ENCODE assay signal across 8 cellular contexts in the genomic region with DNA sequence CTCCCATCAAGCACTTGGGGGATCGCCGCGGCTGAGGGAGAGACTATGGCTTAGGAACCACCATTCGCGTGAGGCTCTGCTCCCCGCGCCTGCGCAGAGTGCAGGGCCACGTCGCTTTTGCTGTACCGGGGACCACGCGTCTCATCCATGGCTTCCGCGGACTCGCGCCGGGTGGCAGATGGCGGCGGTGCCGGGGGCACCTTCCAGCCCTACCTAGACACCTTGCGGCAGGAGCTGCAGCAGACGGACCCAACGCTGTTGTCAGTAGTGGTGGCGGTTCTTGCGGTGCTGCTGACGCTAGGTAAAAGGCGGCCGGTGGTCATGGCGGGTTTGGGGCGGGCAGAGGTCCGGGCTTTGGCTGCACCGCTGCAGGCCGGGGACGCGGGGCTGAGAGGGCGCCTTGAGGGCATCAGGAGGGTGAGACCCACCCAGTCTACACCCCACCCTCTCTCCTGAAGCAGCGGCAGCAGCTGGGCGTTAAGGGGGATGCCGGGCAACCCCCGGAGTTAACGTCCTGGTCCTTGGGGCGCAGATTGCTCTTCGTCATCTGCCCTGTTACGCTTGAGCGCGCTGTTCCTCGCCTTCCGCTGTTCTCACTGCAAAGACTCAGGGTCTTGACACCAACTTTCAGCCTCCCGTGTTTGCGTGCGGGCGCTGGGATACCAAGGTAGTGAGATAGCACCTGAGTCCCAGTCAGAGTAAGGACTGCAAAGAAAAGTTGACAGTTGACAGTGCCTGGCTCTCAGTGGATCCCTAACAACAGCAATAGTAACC. TPM values are rescaled to one million over a fixed set of nuclear protein-coding genes. Genes with fewer than 3 reads are reported as not detected.
DNase-seq lines count a peak whose midpoint lies in the region; ATAC-seq and TF ChIP-seq lines count a peak whose summit lies in the region.

Gene SRPRB (plus strand): TSS at position 114 of the 774 bp plus-strand sequence. CDS start 34 bp downstream, at position 148.

- H3K4me1 ChIP-seq in fibroblast of lung (ENCODE audit: control insufficient read depth, extremely low read depth, insufficient read depth, low read length) = no peaks in the 10 kb centered on the region
- peaks cover 7 to 8% of the 10 kb centered on the region in 2 donors for H3K4me1 ChIP-seq in naive thymus-derived CD4-positive, alpha-beta T cell (ENCODE audit: control insufficient read depth in 2 of 2, insufficient read depth in 2 of 2, low read length in 2 of 2)

- no peak for TF ChIP-seq CTCF in fibroblast of lung (conservative IDR thresholded peaks at IDR 0.05 in 1 of 2, IDR thresholded peaks at IDR 0.05 in 1 of 2; ENCODE audit: low read depth in 1 of 2, low read length in 2 of 2)

- POLR2A ChIA-PET in naive thymus-derived CD4-positive, alpha-beta T cell (lab: Charles Lee) = interaction anchor here (0.7 kb wide), 1 partner anchor 123 kb away, joined by 3 read pairs; no protein-coding TSS in a partner anchor

- H2AFZ ChIP-seq in fibroblast of lung (ENCODE audit: low read length) = peak within 1 kb of the TSS; percentile 99

- DNase-seq in EH (ENCODE audit: low read depth) = peak; percentile 94
- DNase-seq in GOT3 (lab: John Stamatoyannopoulos, UW) = peak; percentile 79
- DNase-seq in LHCN-M2 (ENCODE audit: low read depth) = peak; percentile 89
- peak; percentile 92 for DNase-seq in RPMI7951 (ENCODE audit: low read depth)
- DNase-seq in activated T-helper 1 cell treated with anti-CD3 and anti-CD28 coated beads, Interleukin-12 subunit alpha, Interleukin-12 subunit beta, Interleukin-2, Interleukin-4 antibody, amounts not matched to agents 30 ng/mL and 10 ng/mL and 1 ng/mL, durations not matched to agents 14 hours and 24 hours and 36 hours (ENCODE audit: low spot score) = peak; percentile 95
- peak; percentile 89 to 92 for DNase-seq in fibroblast of lung (ENCODE audit: low read depth in 2 of 2)
- peak; percentile 91 to 96 (median 94) for DNase-seq in naive thymus-derived CD4-positive, alpha-beta T cell

- H3K27me3 ChIP-seq in fibroblast of lung (ENCODE audit: control insufficient read depth, insufficient read depth, low read length) = peaks cover 4% of the 10 kb centered on the region
- H3K27me3 ChIP-seq in naive thymus-derived CD4-positive, alpha-beta T cell (ENCODE audit: control insufficient read depth in 2 of 2, insufficient read depth in 2 of 2, low read length in 2 of 2) = no peaks in the 10 kb centered on the region

- H3K9me3 Mint-ChIP-seq in activated T-helper 1 cell treated with anti-CD3 and anti-CD28 coated beads, Interleukin-12 subunit alpha, Interleukin-12 subunit beta, Interleukin-2, Interleukin-4 antibody, amounts not matched to agents 30 ng/mL and 10 ng/mL and 1 ng/mL, durations not matched to agents 14 hours and 24 hours and 36 hours = no peaks in the 10 kb centered on the region
- no peaks in the 10 kb centered on the region for H3K9me3 Mint-ChIP-seq in naive thymus-derived CD4-positive, alpha-beta T cell
- H3K9me3 Mint-ChIP-seq in stimulated activated memory B cell treated with anti-CD40 and anti-IgM and Interleukin-4, amounts not matched to agents 10 μg/mL and 1 μg/mL and 100 μg/mL, for 72 hours = no peaks in the 10 kb centered on the region

- ATAC-seq in naive thymus-derived CD4-positive, alpha-beta T cell = peak; percentile 98
- peak; percentile 100 for ATAC-seq in stimulated activated memory B cell treated with anti-CD40 and anti-IgM and Interleukin-4, amounts not matched to agents 10 μg/mL and 1 μg/mL and 100 μg/mL, for 72 hours

- H3K4me3 Mint-ChIP-seq in activated T-helper 1 cell treated with anti-CD3 and anti-CD28 coated beads, Interleukin-12 subunit alpha, Interleukin-12 subunit beta, Interleukin-2, Interleukin-4 antibody, amounts not matched to agents 30 ng/mL and 10 ng/mL and 1 ng/mL, durations not matched to agents 14 hours and 24 hours and 36 hours = peak within 1 kb of the TSS; percentile 99
- peak within 1 kb of the TSS; percentile 90 to 99 (median 98) for H3K4me3 Mint-ChIP-seq in naive thymus-derived CD4-positive, alpha-beta T cell
- H3K4me3 Mint-ChIP-seq in stimulated activated memory B cell treated with anti-CD40 and anti-IgM and Interleukin-4, amounts not matched to agents 10 μg/mL and 1 μg/mL and 100 μg/mL, for 72 hours = peak within 1 kb of the TSS; percentile 99

- CTCF ChIA-PET in naive thymus-derived CD4-positive, alpha-beta T cell (lab: Charles Lee) = no interaction called here

- H3K27ac ChIP-seq in fibroblast of lung (ENCODE audit: insufficient read depth, low read length) = peak within 1 kb of the TSS; percentile 84
- peak within 1 kb of the TSS; percentile 81 for H3K27ac ChIP-seq in naive thymus-derived CD4-positive, alpha-beta T cell (ENCODE audit: low read depth, low read length)

- peaks cover 28% of the 10 kb centered on the region for H3K36me3 Mint-ChIP-seq in activated T-helper 1 cell treated with anti-CD3 and anti-CD28 coated beads, Interleukin-12 subunit alpha, Interleukin-12 subunit beta, Interleukin-2, Interleukin-4 antibody, amounts not matched to agents 30 ng/mL and 10 ng/mL and 1 ng/mL, durations not matched to agents 14 hours and 24 hours and 36 hours (ENCODE audit: low read depth)
- H3K36me3 Mint-ChIP-seq in naive thymus-derived CD4-positive, alpha-beta T cell = peaks cover 0 to 22% (median 12%) of the 10 kb centered on the region in 5 donors
- H3K36me3 Mint-ChIP-seq in stimulated activated memory B cell treated with anti-CD40 and anti-IgM and Interleukin-4, amounts not matched to agents 10 μg/mL and 1 μg/mL and 100 μg/mL, for 72 hours = peaks cover 17% of the 10 kb centered on the region

- peak within 1 kb of the TSS; percentile 61 to 98 (median 92) for H3K4me3 ChIP-seq in fibroblast of lung (replicated peaks in 1 of 4; ENCODE audit: control extremely low read depth in 1 of 4, insufficient read depth in 1 of 4, low read depth in 3 of 4, low read length in 4 of 4)
- peak within 1 kb of the TSS; percentile 76 for H3K4me3 ChIP-seq in naive thymus-derived CD4-positive, alpha-beta T cell (ENCODE audit: low read length)

- no peaks in the 10 kb centered on the region for H4K20me1 ChIP-seq in fibroblast of lung (ENCODE audit: control insufficient read depth, extremely low read depth, insufficient read depth, low read length)

- H3K9ac ChIP-seq in fibroblast of lung (ENCODE audit: insufficient read depth, low read length) = peak within 1 kb of the TSS; percentile 90

- H3K9me3 ChIP-seq in fibroblast of lung (ENCODE audit: control insufficient read depth, insufficient read depth, low read depth, low read length) = no peaks in the 10 kb centered on the region
- H3K9me3 ChIP-seq in naive thymus-derived CD4-positive, alpha-beta T cell (ENCODE audit: control insufficient read depth in 2 of 3, low read length in 3 of 3) = no peaks in the 10 kb centered on the region

- peaks cover 7% of the 10 kb centered on the region for H3K27me3 Mint-ChIP-seq in activated T-helper 1 cell treated with anti-CD3 and anti-CD28 coated beads, Interleukin-12 subunit alpha, Interleukin-12 subunit beta, Interleukin-2, Interleukin-4 antibody, amounts not matched to agents 30 ng/mL and 10 ng/mL and 1 ng/mL, durations not matched to agents 14 hours and 24 hours and 36 hours (ENCODE audit: insufficient read depth)
- peaks cover 0 to 6% (median 5%) of the 10 kb centered on the region in 5 donors for H3K27me3 Mint-ChIP-seq in naive thymus-derived CD4-positive, alpha-beta T cell
- H3K27me3 Mint-ChIP-seq in stimulated activated memory B cell treated with anti-CD40 and anti-IgM and Interleukin-4, amounts not matched to agents 10 μg/mL and 1 μg/mL and 100 μg/mL, for 72 hours = no peaks in the 10 kb centered on the region

- peak within 1 kb of the TSS; percentile 95 for H3K27ac Mint-ChIP-seq in activated T-helper 1 cell treated with anti-CD3 and anti-CD28 coated beads, Interleukin-12 subunit alpha, Interleukin-12 subunit beta, Interleukin-2, Interleukin-4 antibody, amounts not matched to agents 30 ng/mL and 10 ng/mL and 1 ng/mL, durations not matched to agents 14 hours and 24 hours and 36 hours
- peak within 1 kb of the TSS; percentile 70 to 98 (median 95) for H3K27ac Mint-ChIP-seq in naive thymus-derived CD4-positive, alpha-beta T cell
- peak within 1 kb of the TSS; percentile 99 for H3K27ac Mint-ChIP-seq in stimulated activated memory B cell treated with anti-CD40 and anti-IgM and Interleukin-4, amounts not matched to agents 10 μg/mL and 1 μg/mL and 100 μg/mL, for 72 hours

- peak within 1 kb of the TSS; percentile 88 for H3K4me2 ChIP-seq in fibroblast of lung (ENCODE audit: extremely low read depth, insufficient read depth, low read length)

- peaks cover 28% of the 10 kb centered on the region for H3K4me1 Mint-ChIP-seq in activated T-helper 1 cell treated with anti-CD3 and anti-CD28 coated beads, Interleukin-12 subunit alpha, Interleukin-12 subunit beta, Interleukin-2, Interleukin-4 antibody, amounts not matched to agents 30 ng/mL and 10 ng/mL and 1 ng/mL, durations not matched to agents 14 hours and 24 hours and 36 hours (ENCODE audit: low read depth)
- H3K4me1 Mint-ChIP-seq in naive thymus-derived CD4-positive, alpha-beta T cell = peaks cover 16 to 50% (median 34%) of the 10 kb centered on the region in 7 donors
- peaks cover 14% of the 10 kb centered on the region for H3K4me1 Mint-ChIP-seq in stimulated activated memory B cell treated with anti-CD40 and anti-IgM and Interleukin-4, amounts not matched to agents 10 μg/mL and 1 μg/mL and 100 μg/mL, for 72 hours

- H3K79me2 ChIP-seq in fibroblast of lung (ENCODE audit: control insufficient read depth, insufficient read depth, low read length) = peaks cover 10% of the 10 kb centered on the region

- intact Hi-C loops in activated T-helper 1 cell treated with anti-CD3 and anti-CD28 coated beads, Interleukin-12 subunit alpha, Interleukin-12 subunit beta, Interleukin-2, Interleukin-4 antibody, amounts not matched to agents 30 ng/mL and 10 ng/mL and 1 ng/mL, durations not matched to agents 14 hours and 24 hours and 36 hours (cut with micrococcal nuclease) = loop anchor here (1.0 to 5.0 kb wide), 10 partner anchors 12 to 1389 kb away; partner anchors contain the start of genes CDV3, CEP63, DNAJC13 and NPHP3
- intact Hi-C loops in naive thymus-derived CD4-positive, alpha-beta T cell (cut with micrococcal nuclease) = loop anchor here (1.0 to 5.0 kb wide), 14 partner anchors 12 to 1389 kb away; partner anchors contain the start of genes ACAD11 (in 2 of the 2), CDV3 (in 2 of the 2), DNAJC13 (in 2 of the 2) and NPHP3 (in 2 of the 2)

- peaks cover 3% of the 10 kb centered on the region for H3K36me3 ChIP-seq in fibroblast of lung (ENCODE audit: control insufficient read depth, insufficient read depth, low read length)
- H3K36me3 ChIP-seq in naive thymus-derived CD4-positive, alpha-beta T cell (ENCODE audit: control insufficient read depth in 2 of 3, insufficient read depth in 3 of 3, low read length in 3 of 3) = peaks cover 4 to 26% (median 9%) of the 10 kb centered on the region in 3 experiments

RNA-seq across cellular contexts. Expression of gene SRPRB, which starts in this region (rescaled TPM):
- total RNA-seq in LHCN-M2 (2014; rRNA removed) (43.0 and 56.6 TPM in 2 replicates), fibroblast of lung (63.1 and 70.6 TPM in 2 replicates)
- 46.2 TPM for polyA plus RNA-seq in LHCN-M2 (2012)
- 42.3 and 57.7 TPM in 2 replicates for total RNA-seq in RPMI7951 (2014; rRNA removed; shearing (Covaris generic))
- 108 and 115 TPM in 2 replicates for total RNA-seq in activated T-helper 1 cell treated with anti-CD3 and anti-CD28 coated beads, Interleukin-12 subunit alpha, Interleukin-12 subunit beta, Interleukin-2, Interleukin-4 antibody, amounts not matched to agents 30 ng/mL and 10 ng/mL and 1 ng/mL, durations not matched to agents 14 hours and 24 hours and 36 hours
- polyA plus RNA-seq in fibroblast of lung = 69.2 and 70.9 TPM in 2 replicates
- 52.2 and 61.5 TPM in 2 replicates for polyA plus RNA-seq in fibroblast of lung (2012)
- polyA minus RNA-seq in fibroblast of lung (ENCODE audit: low replicate concordance) = 26.0 and 33.4 TPM in 2 replicates
- total RNA-seq in naive thymus-derived CD4-positive, alpha-beta T cell = 10 to 100 TPM; 27.4 to 63.3 (median 34.6) TPM
- polyA plus RNA-seq in naive thymus-derived CD4-positive, alpha-beta T cell = 10 to 100 TPM; 41.5 to 43.1 TPM

Comparison
In these comparisons a context has a peak if more than half of its experiments do, and no peak if none do; other contexts are left out.
1. Peak in every context shown above with its lines: DNase-seq, ATAC-seq, H3K4me3 ChIP-seq and H3K27ac ChIP-seq.